In the genomic region with DNA sequence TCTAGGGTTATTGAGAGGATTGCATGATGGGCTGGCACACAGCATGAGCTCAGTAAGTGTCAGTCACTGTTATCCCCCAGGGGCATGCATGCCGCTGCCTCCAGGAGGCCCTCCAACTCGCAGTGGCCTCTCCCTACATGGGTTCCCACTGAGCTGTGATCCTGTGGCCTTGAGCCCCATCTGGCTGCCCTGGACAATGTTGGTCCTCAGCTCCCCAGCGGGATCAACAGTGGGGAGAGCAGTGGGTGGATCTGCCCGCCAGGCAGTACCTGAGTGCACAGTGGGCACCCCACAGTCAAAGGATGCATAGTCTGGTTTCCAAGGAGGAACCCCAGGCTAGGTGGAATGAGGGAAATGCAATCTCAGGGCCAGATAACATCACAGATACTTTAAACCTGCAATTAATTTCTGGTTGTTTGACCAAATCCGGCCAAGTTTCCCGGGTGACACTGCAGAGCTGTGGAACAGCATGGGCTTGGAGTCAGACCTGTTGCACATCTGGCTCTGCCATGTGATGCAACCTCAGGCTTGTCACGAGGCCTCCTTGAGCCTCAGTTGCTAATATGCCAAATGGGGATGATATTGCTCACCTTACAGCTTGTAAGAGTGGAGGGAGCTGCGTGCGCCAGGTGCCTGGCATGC, we compare ENCODE assay signal across 2 cellular contexts.
TF ChIP-seq lines count a peak whose summit lies in the region.

No MANE protein-coding gene starts in this region.

TF ChIP-seq in SK-N-SH treated with all-trans-retinoic acid at 6 μM for 48 hours, 23 proteins besides CTCF, POLR2A, EP300 and RAD21:
- TF ChIP-seq ESRRG (CRISPR knock-in tag; IDR thresholded peaks at IDR 0.05) (no peak), ZC3H10 (CRISPR knock-in tag; IDR thresholded peaks at IDR 0.05) (no peak), ZFP3 (CRISPR knock-in tag; IDR thresholded peaks at IDR 0.05) (no peak), ZFP30 (CRISPR knock-in tag; IDR thresholded peaks at IDR 0.05) (no peak), OSR1 (CRISPR knock-in tag; IDR thresholded peaks at IDR 0.05) (no peak), ISL1 (CRISPR knock-in tag; IDR thresholded peaks at IDR 0.05) (no peak), ARNTL (CRISPR knock-in tag; IDR thresholded peaks at IDR 0.05; ENCODE audit: borderline replicate concordance, low read depth) (no peak), ZNF70 (CRISPR knock-in tag; IDR thresholded peaks at IDR 0.05) (no peak), ZNF8 (CRISPR knock-in tag; IDR thresholded peaks at IDR 0.05) (no peak)
- TF ChIP-seq, protein P1, sequence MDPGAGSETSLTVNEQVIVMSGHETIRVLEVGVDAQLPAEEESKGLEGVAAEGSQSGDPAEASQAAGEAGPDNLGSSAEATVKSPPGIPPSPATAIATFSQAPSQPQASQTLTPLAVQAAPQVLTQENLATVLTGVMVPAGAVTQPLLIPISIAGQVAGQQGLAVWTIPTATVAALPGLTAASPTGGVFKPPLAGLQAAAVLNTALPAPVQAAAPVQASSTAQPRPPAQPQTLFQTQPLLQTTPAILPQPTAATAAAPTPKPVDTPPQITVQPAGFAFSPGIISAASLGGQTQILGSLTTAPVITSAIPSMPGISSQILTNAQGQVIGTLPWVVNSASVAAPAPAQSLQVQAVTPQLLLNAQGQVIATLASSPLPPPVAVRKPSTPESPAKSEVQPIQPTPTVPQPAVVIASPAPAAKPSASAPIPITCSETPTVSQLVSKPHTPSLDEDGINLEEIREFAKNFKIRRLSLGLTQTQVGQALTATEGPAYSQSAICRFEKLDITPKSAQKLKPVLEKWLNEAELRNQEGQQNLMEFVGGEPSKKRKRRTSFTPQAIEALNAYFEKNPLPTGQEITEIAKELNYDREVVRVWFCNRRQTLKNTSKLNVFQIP (CRISPR knock-in tag; IDR thresholded peaks at IDR 0.05; ENCODE audit: borderline replicate concordance, low read depth), result no peak
- TF ChIP-seq, protein P2, sequence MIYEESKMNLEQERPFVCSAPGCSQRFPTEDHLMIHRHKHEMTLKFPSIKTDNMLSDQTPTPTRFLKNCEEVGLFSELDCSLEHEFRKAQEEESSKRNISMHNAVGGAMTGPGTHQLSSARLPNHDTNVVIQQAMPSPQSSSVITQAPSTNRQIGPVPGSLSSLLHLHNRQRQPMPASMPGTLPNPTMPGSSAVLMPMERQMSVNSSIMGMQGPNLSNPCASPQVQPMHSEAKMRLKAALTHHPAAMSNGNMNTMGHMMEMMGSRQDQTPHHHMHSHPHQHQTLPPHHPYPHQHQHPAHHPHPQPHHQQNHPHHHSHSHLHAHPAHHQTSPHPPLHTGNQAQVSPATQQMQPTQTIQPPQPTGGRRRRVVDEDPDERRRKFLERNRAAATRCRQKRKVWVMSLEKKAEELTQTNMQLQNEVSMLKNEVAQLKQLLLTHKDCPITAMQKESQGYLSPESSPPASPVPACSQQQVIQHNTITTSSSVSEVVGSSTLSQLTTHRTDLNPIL (CRISPR knock-in tag; IDR thresholded peaks at IDR 0.05; ENCODE audit: low read depth), result no peak
- TF ChIP-seq, protein P3, sequence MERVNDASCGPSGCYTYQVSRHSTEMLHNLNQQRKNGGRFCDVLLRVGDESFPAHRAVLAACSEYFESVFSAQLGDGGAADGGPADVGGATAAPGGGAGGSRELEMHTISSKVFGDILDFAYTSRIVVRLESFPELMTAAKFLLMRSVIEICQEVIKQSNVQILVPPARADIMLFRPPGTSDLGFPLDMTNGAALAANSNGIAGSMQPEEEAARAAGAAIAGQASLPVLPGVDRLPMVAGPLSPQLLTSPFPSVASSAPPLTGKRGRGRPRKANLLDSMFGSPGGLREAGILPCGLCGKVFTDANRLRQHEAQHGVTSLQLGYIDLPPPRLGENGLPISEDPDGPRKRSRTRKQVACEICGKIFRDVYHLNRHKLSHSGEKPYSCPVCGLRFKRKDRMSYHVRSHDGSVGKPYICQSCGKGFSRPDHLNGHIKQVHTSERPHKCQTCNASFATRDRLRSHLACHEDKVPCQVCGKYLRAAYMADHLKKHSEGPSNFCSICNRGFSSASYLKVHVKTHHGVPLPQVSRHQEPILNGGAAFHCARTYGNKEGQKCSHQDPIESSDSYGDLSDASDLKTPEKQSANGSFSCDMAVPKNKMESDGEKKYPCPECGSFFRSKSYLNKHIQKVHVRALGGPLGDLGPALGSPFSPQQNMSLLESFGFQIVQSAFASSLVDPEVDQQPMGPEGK (CRISPR knock-in tag; IDR thresholded peaks at IDR 0.05; ENCODE audit: borderline replicate concordance), result no peak

TF ChIP-seq in SK-N-SH, 30 proteins besides CTCF, POLR2A, EP300 and RAD21:
- TF ChIP-seq SIN3A (IDR thresholded peaks at IDR 0.05; ENCODE audit: borderline replicate concordance, low read depth, low read length) (no peak), FOXM1 (IDR thresholded peaks at IDR 0.05; ENCODE audit: low read depth) (no peak), TEAD4 (IDR thresholded peaks at IDR 0.05; ENCODE audit: borderline replicate concordance, insufficient read depth) (no peak), CHD2 (IDR thresholded peaks at IDR 0.05; ENCODE audit: low read length, partially characterized antibody) (no peak), RCOR1 (IDR thresholded peaks at IDR 0.05; ENCODE audit: low read length) (no peak), MEF2A (IDR thresholded peaks at IDR 0.05; ENCODE audit: borderline replicate concordance, low read depth) (no peak), NRF1 (IDR thresholded peaks at IDR 0.05; ENCODE audit: low read depth, low read length) (no peak), RFX5 (IDR thresholded peaks at IDR 0.05; ENCODE audit: low read length) (no peak)
